ENCODE assay signal across 9 cellular contexts in genomic region chr14:23035303-23036164, GRCh38. TPM values are rescaled to one million over a fixed set of nuclear protein-coding genes. Genes with fewer than 3 reads are reported as not detected.
DNase-seq lines count a peak whose midpoint lies in the region; ATAC-seq and TF ChIP-seq lines count a peak whose summit lies in the region.
"Had no signal": no experiment of that assay in that cellular context is flagged by ENCODE, and none has a peak within 500 bp of the region (broad histone marks: within the 10 kb centered on the region; RNA-seq: fewer than 3 reads in every experiment).

No MANE protein-coding gene starts in this region.

- peaks cover 9% of the 10 kb centered on the region for H3K36me3 ChIP-seq in CD8-positive, alpha-beta T cell (ENCODE audit: insufficient read depth, low read length)
- H3K36me3 ChIP-seq in RWPE2 (ENCODE audit: low read depth) (peaks cover 33% of the 10 kb centered on the region), osteoblast (ENCODE audit: insufficient read depth, low read length) (peaks cover 19% of the 10 kb centered on the region)

- peak overlapping the region; percentile 79 for H3K4me2 ChIP-seq in osteoblast (ENCODE audit: insufficient read depth, low read length)

- H3K4me3 Mint-ChIP-seq in CD8-positive, alpha-beta T cell: peak overlapping the region; percentile 90

- peak overlapping the region; percentile 75 for H3K27ac ChIP-seq in CD8-positive, alpha-beta T cell (ENCODE audit: low read depth, low read length)
- H3K27ac ChIP-seq in RWPE2 (ENCODE audit: poor library complexity, severe bottlenecking) (peak overlapping the region; percentile 67), epithelial cell of prostate (peak overlapping the region; percentile 84), osteoblast (ENCODE audit: low read depth, low read length) (peak overlapping the region; percentile 86)

- peaks cover 21% of the 10 kb centered on the region for H3K4me1 ChIP-seq in CD8-positive, alpha-beta T cell (ENCODE audit: insufficient read depth, low read length)
- H3K4me1 ChIP-seq in RWPE2 (ENCODE audit: insufficient read depth, poor library complexity, severe bottlenecking) (peaks cover 9% of the 10 kb centered on the region), osteoblast (ENCODE audit: insufficient read depth, low read length) (peaks cover 21% of the 10 kb centered on the region)

- peaks cover 3% of the 10 kb centered on the region for H4K20me1 ChIP-seq in osteoblast (ENCODE audit: insufficient read depth, low read length)

- POLR2A ChIA-PET in CD8-positive, alpha-beta T cell (lab: Charles Lee): interaction anchor here (1.0 to 1.4 kb wide), 3 partner anchors 13 to 28 kb away, joined by 3 to 17 read pairs (median 4); no protein-coding TSS in a partner anchor

- H3K4me3 ChIP-seq in CD8-positive, alpha-beta T cell (ENCODE audit: low read depth, low read length): peak overlapping the region; percentile 67
- H3K4me3 ChIP-seq in RWPE2 (ENCODE audit: severe bottlenecking): peak overlapping the region; percentile 62
- peak overlapping the region; percentile 94 for H3K4me3 ChIP-seq in osteoblast (ENCODE audit: insufficient read depth, low read length)

- H3K4me1 Mint-ChIP-seq in CD8-positive, alpha-beta T cell (ENCODE audit: low read depth): peaks cover 34% of the 10 kb centered on the region

- peaks cover 32% of the 10 kb centered on the region for H3K36me3 Mint-ChIP-seq in CD8-positive, alpha-beta T cell

- H3K27ac Mint-ChIP-seq in CD8-positive, alpha-beta T cell: peak overlapping the region; percentile 98

- intact Hi-C loops in CD8-positive, alpha-beta T cell (cut with DNase I, micrococcal nuclease): loop anchor here (1.0 to 10.0 kb wide), 9 partner anchors 21 to 271 kb away; partner anchors contain the start of genes OXA1L (in 2 of the 2), RBM23 (in 2 of the 2), ACIN1 (in 1 of the 2) and C14orf119 (in 1 of the 2)

- peak overlapping the region; percentile 83 for H2AFZ ChIP-seq in osteoblast (ENCODE audit: low read length)

- no peak for ATAC-seq in CD8-positive, alpha-beta T cell
- no peak for ATAC-seq in RWPE2 (ENCODE audit: low read depth)

- no peak for DNase-seq in CD8-positive, alpha-beta T cell
- DNase-seq in RWPE2 (ENCODE audit: low spot score) (no peak), epithelial cell of prostate (ENCODE audit: low read depth, low spot score) (no peak), osteoblast (ENCODE audit: insufficient read length, low spot score, missing footprints) (peak; percentile 77), SHP77 treated with DMSO at 0.1 percent for 48 hours (lab: John Stamatoyannopoulos, UW) (no peak), mesenteric fat pad (ENCODE audit: low spot score) (no peak), H4 (ENCODE audit: low spot score) (no peak), epidermal melanocyte (ENCODE audit: insufficient read length, low spot score) (no peak)
- DNase-seq: NCI-H1105 had no signal

- H3K27me3 Mint-ChIP-seq in CD8-positive, alpha-beta T cell (ENCODE audit: low read depth): no peaks in the 10 kb centered on the region

- CTCF ChIA-PET in CD8-positive, alpha-beta T cell (lab: Charles Lee): interaction anchor here (1.0 kb wide), 1 partner anchor 28 kb away, joined by 3 read pairs; no protein-coding TSS in a partner anchor

- TF ChIP-seq CTCF in CD8-positive, alpha-beta T cell (IDR thresholded peaks at IDR 0.05): no peak
- TF ChIP-seq CTCF in RWPE2 (IDR thresholded peaks at IDR 0.05; ENCODE audit: poor library complexity, severe bottlenecking) (no peak), osteoblast (IDR thresholded peaks at IDR 0.05; ENCODE audit: extremely low read depth, low read depth, low read length) (no peak)

- H3K79me2 ChIP-seq in osteoblast (ENCODE audit: insufficient read depth, low read length): peaks cover 34% of the 10 kb centered on the region

- H3K9me3 ChIP-seq in CD8-positive, alpha-beta T cell (ENCODE audit: low read length): no peaks in the 10 kb centered on the region
- H3K9me3 ChIP-seq in RWPE2 (ENCODE audit: severe bottlenecking): no peaks in the 10 kb centered on the region
- H3K9me3 ChIP-seq in osteoblast (ENCODE audit: low read depth, low read length): no peaks in the 10 kb centered on the region

- H3K9me3 Mint-ChIP-seq in CD8-positive, alpha-beta T cell: no peaks in the 10 kb centered on the region

- no peaks in the 10 kb centered on the region for H3K27me3 ChIP-seq in CD8-positive, alpha-beta T cell (ENCODE audit: insufficient read depth, low read length)
- H3K27me3 ChIP-seq in RWPE2 (ENCODE audit: insufficient read depth, poor library complexity, severe bottlenecking) (no peaks in the 10 kb centered on the region), osteoblast (ENCODE audit: insufficient read depth, low read length) (no peaks in the 10 kb centered on the region)

RNA-seq across cellular contexts. Expression of gene PSMB5, which starts 0.8 kb away (rescaled TPM):
- 10 to 100 TPM; 18.6 to 20.2 TPM for total RNA-seq in CD8-positive, alpha-beta T cell
- total RNA-seq in osteoblast: 162 and 164 TPM in 2 replicates
- 113 TPM for total RNA-seq in mesenteric fat pad
- 444 and 478 TPM in 2 replicates for total RNA-seq in H4 (2014; rRNA removed; shearing (Covaris generic))

RNA-seq across cellular contexts. Expression of gene PSMB11, which starts 6.5 kb away (rescaled TPM):
- total RNA-seq in CD8-positive, alpha-beta T cell: not detected
- total RNA-seq in osteoblast (not detected in 2 replicates), mesenteric fat pad (not detected)
- not detected in 2 replicates for total RNA-seq in H4 (2014; rRNA removed; shearing (Covaris generic))

RNA-seq across cellular contexts. Expression of gene CDH24, which starts 21.8 kb away (rescaled TPM):
- 1 to 10 TPM; 1.5 to 2.1 TPM for total RNA-seq in CD8-positive, alpha-beta T cell
- total RNA-seq in osteoblast (3.3 and 3.5 TPM in 2 replicates), mesenteric fat pad (2.4 TPM)
- 2.9 and 3.3 TPM in 2 replicates for total RNA-seq in H4 (2014; rRNA removed; shearing (Covaris generic))

RNA-seq across cellular contexts. Expression of gene C14orf93, which starts 25.6 kb away (rescaled TPM):
- 1 to 10 TPM; 5.6 to 7.7 TPM for total RNA-seq in CD8-positive, alpha-beta T cell
- total RNA-seq in osteoblast: 12.4 and 15.9 TPM in 2 replicates
- 4.9 TPM for total RNA-seq in mesenteric fat pad
- total RNA-seq in H4 (2014; rRNA removed; shearing (Covaris generic)): 6.9 and 15.1 TPM in 2 replicates

RNA-seq across cellular contexts. Expression of gene AJUBA, which starts 53.2 kb away (rescaled TPM):
- total RNA-seq in CD8-positive, alpha-beta T cell: under 1 TPM; 0.52 to 0.72 TPM
- total RNA-seq in osteoblast (63.9 and 74.9 TPM in 2 replicates), mesenteric fat pad (6.0 TPM)
- 24.7 and 25.9 TPM in 2 replicates for total RNA-seq in H4 (2014; rRNA removed; shearing (Covaris generic))
